In genomic region chr13:45879666-45880065, GRCh38 we compare ENCODE assay signal across 10 cellular contexts. TPM values are rescaled to one million over a fixed set of nuclear protein-coding genes. Genes with fewer than 3 reads are reported as not detected.
DNase-seq lines count a peak whose midpoint lies in the region; ATAC-seq and TF ChIP-seq lines count a peak whose summit lies in the region.
"Had no signal": no experiment of that assay in that cellular context is flagged by ENCODE, and none has a peak within 500 bp of the region (broad histone marks: within the 10 kb centered on the region; RNA-seq: fewer than 3 reads in every experiment).

No MANE protein-coding gene starts in this region.

- CTCF ChIA-PET in mammary epithelial cell (lab: Charles Lee; ENCODE audit: low non-redundant PET): interaction anchor here (0.7 to 1.4 kb wide), 2 partner anchors 54 to 72 kb away, joined by 7 to 8 read pairs; no protein-coding TSS in a partner anchor
- CTCF ChIA-PET in activated CD4-positive, alpha-beta memory T cell treated with anti-CD3 and anti-CD28 coated beads for 36 hours (lab: Charles Lee): no interaction called here

- H3K4me2 ChIP-seq in mammary epithelial cell (ENCODE audit: insufficient read depth, low read depth, low read length): no peak overlapping the region

- H3K27ac ChIP-seq in mammary epithelial cell (ENCODE audit: insufficient read depth, low read depth, low read length): no peak overlapping the region
- no peak overlapping the region for H3K27ac ChIP-seq in esophagus muscularis mucosa (replicated peaks in 1 of 4)

- H3K9me3 Mint-ChIP-seq in activated CD4-positive, alpha-beta memory T cell treated with anti-CD3 and anti-CD28 coated beads for 36 hours: no peaks in the 10 kb centered on the region
- H3K9me3 Mint-ChIP-seq: memory B cell had no signal

- ATAC-seq in HG02759 (IDR thresholded peaks at IDR 0.05; ENCODE audit: unreplicated experiment) (no peak), HG03432 (IDR thresholded peaks at IDR 0.05; ENCODE audit: unreplicated experiment) (no peak)

- H2AFZ ChIP-seq in mammary epithelial cell (ENCODE audit: low read depth, low read length): peak overlapping the region; percentile 62

- H3K27ac Mint-ChIP-seq in activated CD4-positive, alpha-beta memory T cell treated with anti-CD3 and anti-CD28 coated beads for 36 hours: no peak overlapping the region
- H3K27ac Mint-ChIP-seq: memory B cell had no signal

- intact Hi-C loops in mammary epithelial cell (cut with micrococcal nuclease): loop anchor here (1.0 to 10.0 kb wide), 3 partner anchors 72 to 505 kb away; partner anchors contain the start of gene RUBCNL
- intact Hi-C loops in activated CD4-positive, alpha-beta memory T cell treated with anti-CD3 and anti-CD28 coated beads for 36 hours (cut with micrococcal nuclease): no loop called here
- intact Hi-C loops in esophagus muscularis mucosa (cut with DNase I): no loop called here

- H3K27me3 ChIP-seq in mammary epithelial cell (ENCODE audit: insufficient read depth, low read length) (no peaks in the 10 kb centered on the region), esophagus muscularis mucosa (peaks cover 0 to 4% (median 0%) of the 10 kb centered on the region in 4 donors)

- peaks cover 3% of the 10 kb centered on the region for H3K27me3 Mint-ChIP-seq in activated CD4-positive, alpha-beta memory T cell treated with anti-CD3 and anti-CD28 coated beads for 36 hours

- no TSS peak for BruUV-seq in mammary epithelial cell (replicated peaks; lab: Mats Ljungman, UMichigan)

- 5% methylated on average over 5 of the region's 5 CpGs for WGBS in mammary epithelial cell (ENCODE audit: low coverage, missing lambda C conversion rate)
- WGBS in esophagus muscularis mucosa: 38% methylated on average over 5 of the region's 5 CpGs

- H3K9ac ChIP-seq in mammary epithelial cell (ENCODE audit: insufficient read depth, low read length): no peak overlapping the region

- POLR2A ChIA-PET in activated CD4-positive, alpha-beta memory T cell treated with anti-CD3 and anti-CD28 coated beads for 36 hours (lab: Charles Lee): no interaction called here

- H3K36me3 ChIP-seq in mammary epithelial cell (ENCODE audit: insufficient read depth, low read length): no peaks in the 10 kb centered on the region
- H3K36me3 ChIP-seq in esophagus muscularis mucosa: no peaks in the 10 kb centered on the region

- H3K4me1 Mint-ChIP-seq in activated CD4-positive, alpha-beta memory T cell treated with anti-CD3 and anti-CD28 coated beads for 36 hours (ENCODE audit: low read depth): no peaks in the 10 kb centered on the region
- H3K4me1 Mint-ChIP-seq: memory B cell had no signal

- H3K4me1 ChIP-seq in mammary epithelial cell (ENCODE audit: insufficient read depth, low read length) (peaks cover 20% of the 10 kb centered on the region), esophagus muscularis mucosa (peaks cover 0 to 5% (median 0%) of the 10 kb centered on the region in 4 donors)

- no peaks in the 10 kb centered on the region for H4K20me1 ChIP-seq in mammary epithelial cell (ENCODE audit: insufficient read depth, low read length)

- H3K4me3 ChIP-seq in mammary epithelial cell (replicated peaks in 1 of 3; ENCODE audit: insufficient read depth in 1 of 3, low read depth in 2 of 3, low read length in 3 of 3) (no peak overlapping the region), esophagus muscularis mucosa (no peak overlapping the region)

- TF ChIP-seq CTCF in mammary epithelial cell (conservative IDR thresholded peaks at IDR 0.05 in 1 of 2, IDR thresholded peaks at IDR 0.05 in 1 of 2; ENCODE audit: extremely low read depth in 1 of 2, insufficient read depth in 1 of 2, low read depth in 1 of 2, low read length in 2 of 2) (peak; percentile 61 to 74), esophagus muscularis mucosa (IDR thresholded peaks at IDR 0.05) (peak in 1 of 3 experiments; percentile 24)

- in situ Hi-C loops in mammary epithelial cell (cut with MboI; ENCODE audit: low sequenced_read_pairs in 2 of 2): no loop called here

- H3K9me3 ChIP-seq in mammary epithelial cell (replicated peaks; ENCODE audit: insufficient read depth, low read length) (no peaks in the 10 kb centered on the region), esophagus muscularis mucosa (no peaks in the 10 kb centered on the region)

- no peaks in the 10 kb centered on the region for H3K79me2 ChIP-seq in mammary epithelial cell (ENCODE audit: insufficient read depth, low read length)

- DNase-seq in Daoy (ENCODE audit: low read depth) (peak; percentile 15), NCI-H1092 treated with DMSO at 0.1 percent for 48 hours (lab: John Stamatoyannopoulos, UW) (peak; percentile 71), mammary epithelial cell (peak; percentile 60), lung microvascular endothelial cell (ENCODE audit: low read depth in 2 of 2) (peak; percentile 15 to 21), esophagus muscularis mucosa (ENCODE audit: extremely low spot score) (no peak)
- DNase-seq in activated CD4-positive, alpha-beta memory T cell treated with anti-CD3 and anti-CD28 coated beads for 36 hours: no peak
- DNase-seq: NCI-H1048 had no signal

- no peak for TF ChIP-seq POLR2A in esophagus muscularis mucosa (IDR thresholded peaks at IDR 0.05; ENCODE audit: low read depth)

- no peak for TF ChIP-seq EP300 in esophagus muscularis mucosa (IDR thresholded peaks at IDR 0.05)

- dilution Hi-C loops in mammary epithelial cell (cut with HindIII; ENCODE audit: low sequenced_read_pairs): no loop called here

- H3K4me3 Mint-ChIP-seq in activated CD4-positive, alpha-beta memory T cell treated with anti-CD3 and anti-CD28 coated beads for 36 hours: no peak overlapping the region
- H3K4me3 Mint-ChIP-seq: memory B cell had no signal

- H3K36me3 Mint-ChIP-seq in activated CD4-positive, alpha-beta memory T cell treated with anti-CD3 and anti-CD28 coated beads for 36 hours: no peaks in the 10 kb centered on the region
- H3K36me3 Mint-ChIP-seq: memory B cell had no signal

RNA-seq across cellular contexts. Expression of gene SIAH3, which starts 28.1 kb away (rescaled TPM):
- 0.06 and 0.12 TPM in 2 replicates for total RNA-seq in Daoy (2014; rRNA removed; shearing (Covaris generic))
- under 1 TPM in 1 of 2 donors, not detected in 1; under 0.01 TPM for total RNA-seq in mammary epithelial cell
- not detected for polyA plus RNA-seq in mammary epithelial cell
- not detected for polyA minus RNA-seq in mammary epithelial cell
- total RNA-seq in lung microvascular endothelial cell: under 0.01 TPM in 1 of 2 replicates, not detected in the other
- under 1 TPM; 0.05 to 0.07 TPM for total RNA-seq in activated CD4-positive, alpha-beta memory T cell treated with anti-CD3 and anti-CD28 coated beads for 36 hours
- total RNA-seq in esophagus muscularis mucosa: not detected

Comparison
In these comparisons a context has a peak if more than half of its experiments do, and no peak if none do; other contexts are left out.
1. DNase-seq: peak in Daoy (single experiment), NCI-H1092 treated with DMSO at 0.1 percent for 48 hours (single experiment), mammary epithelial cell (single experiment) and lung microvascular endothelial cell (2 of 2); none in activated CD4-positive, alpha-beta memory T cell treated with anti-CD3 and anti-CD28 coated beads for 36 hours (single experiment) and esophagus muscularis mucosa (single experiment).